Comparison of ENCODE assay signal across 10 cellular contexts in the genomic region with DNA sequence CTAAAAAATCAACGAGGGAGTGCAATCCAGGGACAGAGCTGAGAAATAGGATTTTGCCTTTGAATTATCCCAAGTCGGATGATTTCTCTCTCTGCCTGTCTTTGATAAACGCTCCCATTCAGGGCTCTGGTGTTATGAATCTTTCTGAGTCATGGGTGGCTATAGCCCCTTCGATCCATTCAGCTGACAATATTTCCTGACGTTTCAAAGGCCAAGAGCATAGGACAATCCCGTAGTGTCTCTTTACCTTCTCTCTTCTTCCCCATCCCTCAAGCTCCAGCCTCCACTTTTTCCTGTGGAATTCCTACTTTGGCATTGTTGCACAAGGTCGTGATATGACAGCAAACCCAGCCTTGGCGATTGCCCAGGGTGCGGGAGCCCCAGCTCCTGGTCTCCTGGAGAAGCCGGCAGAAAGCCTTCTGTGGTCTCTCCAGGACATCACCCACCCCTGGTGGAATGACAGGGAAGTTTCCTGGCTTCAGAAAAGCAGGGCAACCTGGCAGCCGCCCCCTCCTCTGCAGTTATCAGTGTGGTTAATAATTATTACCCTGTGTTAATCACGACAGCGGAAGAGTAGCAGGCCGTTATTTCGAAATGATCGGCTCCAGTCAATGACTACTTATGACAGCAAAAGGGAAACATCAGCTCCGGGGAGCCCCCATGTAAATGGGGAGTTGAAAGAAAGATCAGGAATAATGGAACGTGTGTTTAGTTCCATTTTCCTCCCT. TPM values are rescaled to one million over a fixed set of nuclear protein-coding genes. Genes with fewer than 3 reads are reported as not detected.
DNase-seq lines count a peak whose midpoint lies in the region; ATAC-seq and TF ChIP-seq lines count a peak whose summit lies in the region.
"Had no signal": no experiment of that assay in that cellular context is flagged by ENCODE, and none has a peak within 500 bp of the region (broad histone marks: within the 10 kb centered on the region; RNA-seq: fewer than 3 reads in every experiment).

No MANE protein-coding gene starts in this region.

- peak; percentile 65 for TF ChIP-seq CTCF in AG10803 (conservative IDR thresholded peaks at IDR 0.05; ENCODE audit: low read length)

- H3K9ac ChIP-seq in HUES48 (ENCODE audit: low read depth, low read length) = no peak overlapping the region

- H3K27ac ChIP-seq in HUES48 (ENCODE audit: low read depth, low read length) (no peak overlapping the region), cingulate gyrus (ENCODE audit: low read depth, low read length) (peak overlapping the region; percentile 56)

- ATAC-seq in GM18511 (IDR thresholded peaks at IDR 0.05; ENCODE audit: unreplicated experiment) = no peak

- H3K4me3 ChIP-seq in AG10803 (ENCODE audit: low read length) (no peak overlapping the region), HUES48 (ENCODE audit: low read depth, low read length) (0 out of 2 replicates have a peak overlapping the region, but pooled peaks have one; percentile 34)

- peaks cover 19% of the 10 kb centered on the region for H3K4me1 ChIP-seq in HUES48 (ENCODE audit: control insufficient read depth, insufficient read depth, low read length)

- H3K27me3 ChIP-seq in HUES48 (ENCODE audit: control insufficient read depth, insufficient read depth, low read length) = peaks cover 21% of the 10 kb centered on the region

- DNase-seq in AG10803 (ENCODE audit: low read depth) (peak; percentile 48), medulla oblongata (ENCODE audit: extremely low spot score) (peak; percentile 60), mucosa of gallbladder (ENCODE audit: low spot score) (no peak), COLO829 (ENCODE audit: low spot score) (no peak)
- DNase-seq in stimulated activated CD4-positive, alpha-beta T cell treated with anti-CD3 and anti-CD28 coated beads, Interleukin-15, amount 100 ng/mL, for 24 hours = no peak
- DNase-seq: effector CD4-positive, alpha-beta T cell; stimulated activated CD4-positive, alpha-beta T cell treated with anti-CD3 and anti-CD28 coated beads, Interleukin-4, amount 100 ng/mL, for 4 hours had no signal

- H3K36me3 ChIP-seq in HUES48 (ENCODE audit: control insufficient read depth, insufficient read depth, low read length) = no peaks in the 10 kb centered on the region

- no peaks in the 10 kb centered on the region for H3K9me3 ChIP-seq in HUES48 (ENCODE audit: control insufficient read depth, insufficient read depth, low read length)

RNA-seq across cellular contexts. Expression of gene PLXNA2, which starts 8.1 kb away (rescaled TPM):
- total RNA-seq in mucosa of gallbladder = 37.4 TPM

Comparison
In these comparisons a context has a peak if more than half of its experiments do, and no peak if none do; other contexts are left out.
1. DNase-seq: peak in AG10803 (single experiment) and medulla oblongata (single experiment); none in mucosa of gallbladder (single experiment), COLO829 (single experiment) and stimulated activated CD4-positive, alpha-beta T cell treated with anti-CD3 and anti-CD28 coated beads, Interleukin-15, amount 100 ng/mL, for 24 hours (single experiment).